In the genomic region with DNA sequence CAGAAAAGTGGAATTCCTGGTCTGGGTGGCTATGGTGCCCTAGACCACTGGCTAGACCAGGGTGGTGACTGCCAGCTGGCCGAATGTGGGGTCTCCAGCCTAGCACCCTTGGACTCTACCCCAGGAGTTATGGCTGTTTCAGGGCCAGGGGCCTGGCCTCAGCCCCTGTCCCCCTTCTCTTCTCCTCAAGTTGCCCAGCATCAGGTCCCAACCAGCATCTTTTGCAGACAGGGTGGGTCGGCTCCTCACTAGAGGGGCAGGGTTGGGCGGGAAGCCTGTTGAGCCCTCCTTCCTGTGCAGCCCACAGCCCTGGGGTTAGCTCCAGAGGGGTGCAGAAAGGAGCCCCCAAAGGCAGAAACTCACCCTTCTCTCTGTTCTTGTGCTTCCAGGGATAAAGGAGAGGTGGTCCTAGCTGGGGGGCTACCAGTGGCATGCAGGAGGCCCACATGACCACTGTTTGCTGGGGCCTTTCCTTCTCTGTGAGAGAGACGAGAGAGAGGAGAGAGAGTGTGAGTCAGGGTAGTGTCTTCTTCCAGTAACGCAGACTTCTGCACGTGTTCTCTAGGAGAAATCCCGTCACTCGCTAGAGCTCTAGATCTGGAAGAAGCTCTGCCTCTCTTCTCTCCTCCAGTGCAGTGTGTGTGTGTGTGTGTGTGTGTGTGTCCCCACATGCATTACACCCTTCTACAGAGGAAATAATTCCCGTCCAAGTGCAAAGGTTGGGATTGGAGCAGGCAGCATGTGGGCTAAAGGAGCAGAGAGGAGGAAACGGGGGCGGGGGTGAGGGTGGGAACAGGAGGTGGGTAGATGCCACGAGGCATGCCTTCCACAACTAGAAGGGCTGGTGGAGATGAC, we compare ENCODE assay signal across 1 cellular context.
TF ChIP-seq lines count a peak whose summit lies in the region.

No MANE protein-coding gene starts in this region.

TF ChIP-seq in WTC11, 78 proteins besides CTCF, POLR2A, EP300 and RAD21 (continued from another document):
- TF ChIP-seq, protein P1, sequence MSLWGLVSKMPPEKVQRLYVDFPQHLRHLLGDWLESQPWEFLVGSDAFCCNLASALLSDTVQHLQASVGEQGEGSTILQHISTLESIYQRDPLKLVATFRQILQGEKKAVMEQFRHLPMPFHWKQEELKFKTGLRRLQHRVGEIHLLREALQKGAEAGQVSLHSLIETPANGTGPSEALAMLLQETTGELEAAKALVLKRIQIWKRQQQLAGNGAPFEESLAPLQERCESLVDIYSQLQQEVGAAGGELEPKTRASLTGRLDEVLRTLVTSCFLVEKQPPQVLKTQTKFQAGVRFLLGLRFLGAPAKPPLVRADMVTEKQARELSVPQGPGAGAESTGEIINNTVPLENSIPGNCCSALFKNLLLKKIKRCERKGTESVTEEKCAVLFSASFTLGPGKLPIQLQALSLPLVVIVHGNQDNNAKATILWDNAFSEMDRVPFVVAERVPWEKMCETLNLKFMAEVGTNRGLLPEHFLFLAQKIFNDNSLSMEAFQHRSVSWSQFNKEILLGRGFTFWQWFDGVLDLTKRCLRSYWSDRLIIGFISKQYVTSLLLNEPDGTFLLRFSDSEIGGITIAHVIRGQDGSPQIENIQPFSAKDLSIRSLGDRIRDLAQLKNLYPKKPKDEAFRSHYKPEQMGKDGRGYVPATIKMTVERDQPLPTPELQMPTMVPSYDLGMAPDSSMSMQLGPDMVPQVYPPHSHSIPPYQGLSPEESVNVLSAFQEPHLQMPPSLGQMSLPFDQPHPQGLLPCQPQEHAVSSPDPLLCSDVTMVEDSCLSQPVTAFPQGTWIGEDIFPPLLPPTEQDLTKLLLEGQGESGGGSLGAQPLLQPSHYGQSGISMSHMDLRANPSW (CRISPR knock-in tag; conservative IDR thresholded peaks at IDR 0.05; ENCODE audit: low read depth): no peak
- TF ChIP-seq ZBTB21 (CRISPR knock-in tag; IDR thresholded peaks at IDR 0.05; ENCODE audit: borderline replicate concordance) (no peak), TCF7 (CRISPR knock-in tag; IDR thresholded peaks at IDR 0.05; ENCODE audit: low read depth) (no peak), MYBL2 (CRISPR knock-in tag; IDR thresholded peaks at IDR 0.05) (no peak), ZNF671 (CRISPR knock-in tag; IDR thresholded peaks at IDR 0.05) (no peak)
